19 cellular contexts compared by ENCODE assay signal in the genomic region with DNA sequence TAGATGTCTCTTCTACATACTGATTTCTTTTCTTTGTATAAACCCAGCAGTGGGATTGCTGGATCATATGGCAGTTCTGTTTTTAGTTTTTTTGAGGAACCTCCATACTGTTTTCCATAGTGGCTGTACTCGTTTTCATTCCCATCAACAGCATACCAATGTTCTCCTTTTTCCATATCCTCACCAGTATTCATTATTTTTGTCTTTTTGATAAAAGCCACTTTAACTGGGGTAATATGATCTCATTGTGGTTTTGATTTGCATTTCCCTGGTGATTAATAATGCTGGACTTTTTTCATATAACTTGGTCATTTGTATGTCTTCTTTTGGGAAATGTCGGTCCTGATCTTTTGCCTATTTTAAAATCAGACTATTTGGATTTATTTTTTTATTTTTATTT.
DNase-seq lines count a peak whose midpoint lies in the region; ATAC-seq, FAIRE-seq and TF ChIP-seq lines count a peak whose summit lies in the region.
"Had no signal": no experiment of that assay in that cellular context is flagged by ENCODE, and none has a peak within 500 bp of the region (broad histone marks: within the 10 kb centered on the region; RNA-seq: fewer than 3 reads in every experiment).

No MANE protein-coding gene starts in this region.

- H3K9me3 Mint-ChIP-seq in IgD-negative memory B cell (peaks cover 5 to 7% (median 6%) of the 10 kb centered on the region in 3 donors), astrocyte (ENCODE audit: unreplicated experiment) (no peaks in the 10 kb centered on the region), memory B cell (peaks cover 6% of the 10 kb centered on the region)
- H3K9me3 Mint-ChIP-seq: CD4-positive, alpha-beta T cell had no signal

- H4K20me1 ChIP-seq in astrocyte (ENCODE audit: insufficient read depth, low read length) = no peaks in the 10 kb centered on the region

- 73 to 76% methylated on average over 2 of the region's 2 CpGs for WGBS in tibial nerve, 2 donors

- no peak for TF ChIP-seq POLR2A in tibial nerve (IDR thresholded peaks at IDR 0.05)

- peak overlapping the region; percentile 37 to 91 (median 67) for H3K27ac Mint-ChIP-seq in IgD-negative memory B cell
- H3K27ac Mint-ChIP-seq in astrocyte (ENCODE audit: unreplicated experiment) = no peak overlapping the region
- peak overlapping the region; percentile 82 for H3K27ac Mint-ChIP-seq in memory B cell
- H3K27ac Mint-ChIP-seq: CD4-positive, alpha-beta T cell had no signal

- no peak overlapping the region for H3K4me2 ChIP-seq in astrocyte (ENCODE audit: low read length)

- FAIRE-seq in astrocyte (lab: Jason Lieb, UNC) = no peak
- FAIRE-seq: H54, HepG2 had no signal

- no peak for TF ChIP-seq EP300 in tibial nerve (IDR thresholded peaks at IDR 0.05)

- H3K9ac ChIP-seq in astrocyte (ENCODE audit: low read length) = no peak overlapping the region

- H3K27me3 ChIP-seq in astrocyte (ENCODE audit: insufficient read depth, low read length) = no peaks in the 10 kb centered on the region
- no peaks in the 10 kb centered on the region for H3K27me3 ChIP-seq in tibial nerve

- no peak for ATAC-seq in memory B cell (ENCODE audit: low read depth)
- ATAC-seq in GM21737 (IDR thresholded peaks at IDR 0.05; ENCODE audit: unreplicated experiment) = no peak
- ATAC-seq: HepG2, SK-N-SH treated with all-trans-retinoic acid at 6 μM for 48 hours had no signal

- H3K4me1 Mint-ChIP-seq in IgD-negative memory B cell = peaks cover 53% of the 10 kb centered on the region in 3 donors
- no peaks in the 10 kb centered on the region for H3K4me1 Mint-ChIP-seq in astrocyte (ENCODE audit: low read depth, unreplicated experiment)
- peaks cover 41% of the 10 kb centered on the region for H3K4me1 Mint-ChIP-seq in memory B cell

- H3K79me2 ChIP-seq in astrocyte (ENCODE audit: insufficient read depth, low read length) = peaks cover 8% of the 10 kb centered on the region

- H3K36me3 Mint-ChIP-seq in IgD-negative memory B cell (peaks cover 21% of the 10 kb centered on the region), astrocyte (ENCODE audit: low read depth, unreplicated experiment) (peaks cover 13% of the 10 kb centered on the region), memory B cell (peaks cover 54% of the 10 kb centered on the region)

- DNase-seq in EL = peak; percentile 9
- DNase-seq in astrocyte (ENCODE audit: low read depth) = peak; percentile 58
- no peak for DNase-seq in memory B cell (ENCODE audit: low spot score in 2 of 2)
- no peak for DNase-seq in NCI-H1417 treated with DMSO at 0.1 percent for 48 hours (lab: John Stamatoyannopoulos, UW)
- DNase-seq in tibial nerve (ENCODE audit: low spot score in 2 of 2) = no peak
- no peak for DNase-seq in NCI-H510A (lab: John Stamatoyannopoulos, UW)
- DNase-seq: Caco-2; CD4-positive, alpha-beta T cell; DMS 273 treated with DMSO at 0.1 percent for 48 hours; DND-41; GF-D8; KG1; NCI-H1436; NCI-H187 treated with DMSO at 0.1 percent for 48 hours had no signal

- H3K9me3 ChIP-seq in astrocyte (ENCODE audit: insufficient read depth, low read depth, low read length) (no peaks in the 10 kb centered on the region), tibial nerve (no peaks in the 10 kb centered on the region)
- H3K9me3 ChIP-seq: Caco-2 had no signal

- no peak overlapping the region for H2AFZ ChIP-seq in astrocyte (ENCODE audit: low read depth, low read length)

- H3K36me3 ChIP-seq in astrocyte (ENCODE audit: insufficient read depth, low read length) (no peaks in the 10 kb centered on the region), tibial nerve (peaks cover 0 to 6% (median 0%) of the 10 kb centered on the region in 3 donors)

- H3K4me3 ChIP-seq in astrocyte (ENCODE audit: insufficient read depth, low read depth, low read length) (no peak overlapping the region), tibial nerve (no peak overlapping the region)

- no peaks in the 10 kb centered on the region for H3K27me3 Mint-ChIP-seq in IgD-negative memory B cell
- no peaks in the 10 kb centered on the region for H3K27me3 Mint-ChIP-seq in astrocyte (ENCODE audit: low read depth, unreplicated experiment)
- no peaks in the 10 kb centered on the region for H3K27me3 Mint-ChIP-seq in memory B cell
- H3K27me3 Mint-ChIP-seq: CD4-positive, alpha-beta T cell had no signal

- TF ChIP-seq CTCF in astrocyte (IDR thresholded peaks at IDR 0.05; ENCODE audit: insufficient read depth, low read depth, low read length) (no peak), tibial nerve (IDR thresholded peaks at IDR 0.05) (no peak)

- H3K27ac ChIP-seq in astrocyte (ENCODE audit: low read depth, low read length) = no peak overlapping the region
- H3K27ac ChIP-seq in tibial nerve = no peak overlapping the region

- H3K4me1 ChIP-seq in astrocyte (ENCODE audit: insufficient read depth, low read length) (no peaks in the 10 kb centered on the region), tibial nerve (no peaks in the 10 kb centered on the region)
- H3K4me1 ChIP-seq: Caco-2 had no signal

- H3K4me3 Mint-ChIP-seq in IgD-negative memory B cell = peak overlapping the region in 3 of 4 donors; percentile 4 to 88 (median 25)
- H3K4me3 Mint-ChIP-seq in astrocyte (ENCODE audit: unreplicated experiment) = no peak overlapping the region
- no peak overlapping the region for H3K4me3 Mint-ChIP-seq in memory B cell
- H3K4me3 Mint-ChIP-seq: CD4-positive, alpha-beta T cell had no signal

Comparison
In these comparisons a context has a peak if more than half of its experiments do, and no peak if none do; other contexts are left out.
1. DNase-seq: peak in EL (single experiment) and astrocyte (single experiment); none in memory B cell (0 of 2), NCI-H1417 treated with DMSO at 0.1 percent for 48 hours (single experiment), tibial nerve (0 of 2) and NCI-H510A (single experiment).
2. H3K4me3 Mint-ChIP-seq: peak in IgD-negative memory B cell (3 of 4); none in astrocyte (single experiment) and memory B cell (single experiment).